In genomic region chr9:133043449-133044035, GRCh38 we compare ENCODE assay signal across 22 cellular contexts. TPM values are rescaled to one million over a fixed set of nuclear protein-coding genes. Genes with fewer than 3 reads are reported as not detected.
"Had no signal": no experiment of that assay in that cellular context is flagged by ENCODE, and none has a peak within 500 bp of the region (broad histone marks: within the 10 kb centered on the region; RNA-seq: fewer than 3 reads in every experiment).

No MANE protein-coding gene starts in this region.

- H3K4me1 ChIP-seq: parathyroid adenoma, right lobe of liver, sigmoid colon, stomach, thyroid gland, tibial nerve, upper lobe of left lung, vagina had no signal

- H3K9me3 ChIP-seq: neutrophil, ovary, psoas muscle, right lobe of liver, sigmoid colon, stomach, thoracic aorta, thyroid gland, tibial nerve, upper lobe of left lung, vagina had no signal

- H3K4me3 ChIP-seq: ovary, psoas muscle, right lobe of liver, sigmoid colon, stomach, thoracic aorta, thyroid gland, tibial nerve, upper lobe of left lung, vagina had no signal

- H3K27ac ChIP-seq: neutrophil, ovary, parathyroid adenoma, psoas muscle, right lobe of liver, sigmoid colon, stomach, thoracic aorta, thyroid gland, tibial nerve, upper lobe of left lung, vagina had no signal

- H3K27me3 ChIP-seq: neutrophil, ovary, right lobe of liver, sigmoid colon, stomach, thyroid gland, tibial nerve, upper lobe of left lung, vagina had no signal

- H3K36me3 ChIP-seq: ovary had no signal

- H2AFZ ChIP-seq: parathyroid adenoma had no signal

- DNase-seq: nephron progenitor cell; ovary; psoas muscle; sigmoid colon; small intestine; stimulated activated CD4-positive, alpha-beta T cell treated with anti-CD3 and anti-CD28 coated beads, Interleukin-15, amount 100 ng/mL, for 24 hours; stimulated activated CD4-positive, alpha-beta T cell treated with anti-CD3 and anti-CD28 coated beads, Interleukin-2, amount 100 ng/mL, for 24 hours; stimulated activated CD4-positive, alpha-beta T cell treated with anti-CD3 and anti-CD28 coated beads, Interleukin-2, amount 100 ng/mL, for 48 hours; stimulated activated CD4-positive, alpha-beta T cell treated with anti-CD3 and anti-CD28 coated beads, Interleukin-4, amount 100 ng/mL, for 24 hours; stimulated activated naive B cell treated with anti-CD40 and anti-IgM and Interleukin-4, amounts not matched to agents 10 μg/mL and 1 μg/mL and 100 μg/mL, for 72 hours; stimulated activated naive CD4-positive, alpha-beta T cell treated with Interleukin-2 at 50 U/mL for 16 hours; stomach; thyroid gland; trophoblast cell; upper lobe of left lung had no signal

- H3K79me2 ChIP-seq: parathyroid adenoma had no signal

RNA-seq across cellular contexts. Expression of gene CEL, which starts 18.2 kb away (rescaled TPM):
- total RNA-seq: skeletal muscle tissue had no signal
